8 cellular contexts compared by ENCODE assay signal in genomic region chr14:23929822-23930294, GRCh38. TPM values are rescaled to one million over a fixed set of nuclear protein-coding genes. Genes with fewer than 3 reads are reported as not detected.
DNase-seq lines count a peak whose midpoint lies in the region; ATAC-seq, FAIRE-seq and TF ChIP-seq lines count a peak whose summit lies in the region.

No MANE protein-coding gene starts in this region.

- BruUV-seq in K562 (replicated peaks; lab: Mats Ljungman, UMichigan), result no TSS peak

- H3K27ac ChIP-seq in AG04450 (ENCODE audit: low read depth, low read length) (no peak overlapping the region), K562 (ENCODE audit: extremely low read depth, low read depth, low read length) (no peak overlapping the region), spleen (no peak overlapping the region)

- H3K9me1 ChIP-seq in K562 (ENCODE audit: control insufficient read depth, insufficient read depth, low read length), result no peaks in the 10 kb centered on the region

- peaks cover 4% of the 10 kb centered on the region for H3K27me3 ChIP-seq in AG04450 (ENCODE audit: control insufficient read depth, insufficient read depth, low read length)
- H3K27me3 ChIP-seq in K562 (ENCODE audit: control insufficient read depth in 2 of 2, insufficient read depth in 2 of 2, low read length in 2 of 2), result no peaks in the 10 kb centered on the region; a peak in 1 of 5 replicates
- no peaks in the 10 kb centered on the region for H3K27me3 ChIP-seq in spleen (replicated peaks in 1 of 7)

- CTCF ChIA-PET in AG04450 (lab: Charles Lee) (interaction anchor here (1.1 to 5.5 kb wide), 9 partner anchors 9 to 509 kb away, joined by 3 to 74 read pairs (median 3); no protein-coding TSS in a partner anchor), K562 (lab: Yijun Ruan, JAX; ENCODE audit: low intra/inter-chr PET ratio) (interaction anchor here (0.5 to 1.6 kb wide), 2 partner anchors 24 to 307 kb away, joined by 3 to 4 read pairs; partner anchors contain the start of gene DHRS4)

- no peaks in the 10 kb centered on the region for H3K79me2 ChIP-seq in K562 (ENCODE audit: control insufficient read depth, insufficient read depth, low read length)

- H3K4me2 ChIP-seq in K562 (ENCODE audit: insufficient read depth, low read length), result no peak overlapping the region

- peaks cover 9 to 30% of the 10 kb centered on the region in 2 experiments for H3K4me1 ChIP-seq in K562 (replicated peaks in 1 of 2; ENCODE audit: control insufficient read depth in 2 of 2, insufficient read depth in 2 of 2, low read length in 2 of 2)
- peaks cover 0 to 9% (median 6%) of the 10 kb centered on the region in 6 donors for H3K4me1 ChIP-seq in spleen

- H3K36me3 ChIP-seq in K562 (ENCODE audit: control insufficient read depth, insufficient read depth, low read length), result no peaks in the 10 kb centered on the region
- no peaks in the 10 kb centered on the region for H3K36me3 ChIP-seq in spleen

- no peak overlapping the region for H3K4me3 ChIP-seq in AG04450 (ENCODE audit: low read depth, low read length)
- no peak overlapping the region for H3K4me3 ChIP-seq in K562
- H3K4me3 ChIP-seq in spleen, result no peak overlapping the region

- no peak for TF ChIP-seq POLR2A in K562 (conservative IDR thresholded peaks at IDR 0.05)
- TF ChIP-seq POLR2A in spleen (IDR thresholded peaks at IDR 0.05), result no peak

- TF ChIP-seq CTCF in AG04450 (IDR thresholded peaks at IDR 0.05; ENCODE audit: low read depth, low read length), result peak; percentile 96
- TF ChIP-seq CTCF in K562 (IDR thresholded peaks at IDR 0.05 in 2 of 3, conservative IDR thresholded peaks at IDR 0.05 in 1 of 3; ENCODE audit: insufficient read depth in 2 of 3, low read depth in 1 of 3, low read length in 3 of 3), result peak; percentile 71 to 85 (median 81)
- TF ChIP-seq CTCF in spleen (IDR thresholded peaks at IDR 0.05 in 8 of 11, conservative IDR thresholded peaks at IDR 0.05 in 3 of 11), result peak; percentile 43 to 92 (median 83)

- peak; percentile 81 for FAIRE-seq in K562 (lab: Jason Lieb, UNC)

- POLR2A ChIA-PET in AG04450 (lab: Yijun Ruan, JAX) (no interaction called here), K562 (lab: Yijun Ruan, JAX) (no interaction called here)

- 0% methylated on average over 3 of the region's 3 CpGs for WGBS in K562 (ENCODE audit: insufficient coverage, low coverage, missing lambda C conversion rate)
- WGBS in spleen, 5 donors, result 2 to 11% (median 6%) methylated on average over 3 of the region's 3 CpGs

- intact Hi-C loops in K562 (cut with micrococcal nuclease) (loop anchor here (5.0 kb wide), 1 partner anchor 198 kb away; no protein-coding TSS in a partner anchor), spleen (cut with DNase I; ENCODE audit: low total_unique reads) (loop anchor here (5.0 kb wide), 1 partner anchor 343 kb away; no protein-coding TSS in a partner anchor)

- no peaks in the 10 kb centered on the region for H4K20me1 ChIP-seq in K562 (replicated peaks; ENCODE audit: control insufficient read depth, insufficient read depth, low read length)

- in situ Hi-C loops in K562 (cut with MboI), result no loop called here

- H3K9me3 ChIP-seq in AG04450 (ENCODE audit: control insufficient read depth, insufficient read depth, low read length) (no peaks in the 10 kb centered on the region), K562 (replicated peaks; ENCODE audit: control insufficient read depth, insufficient read depth, low read depth, low read length) (no peaks in the 10 kb centered on the region), spleen (no peaks in the 10 kb centered on the region)

- peak; percentile 29 to 60; a peak in 3 of 4 replicates for TF ChIP-seq RAD21 in K562 (CRISPR knock-in tag; conservative IDR thresholded peaks at IDR 0.05 in 1 of 2, IDR thresholded peaks at IDR 0.05 in 1 of 2)

- peak; percentile 53 for ATAC-seq in GM18858 (IDR thresholded peaks at IDR 0.05; ENCODE audit: unreplicated experiment)
- ATAC-seq in K562, result peak; percentile 87
- no peak for ATAC-seq in HG02852 (IDR thresholded peaks at IDR 0.05; ENCODE audit: unreplicated experiment)

- H2AFZ ChIP-seq in K562 (ENCODE audit: low read depth, low read length), result 0 out of 2 replicates have a peak overlapping the region, but pooled peaks have one; percentile 25

- no peak overlapping the region for H3K9ac ChIP-seq in K562 (ENCODE audit: insufficient read depth in 1 of 2, low read depth in 2 of 2, low read length in 2 of 2)

- no peak for TF ChIP-seq EP300 in K562 (IDR thresholded peaks at IDR 0.05; ENCODE audit: low read length)

- peak; percentile 53 for DNase-seq in AG04450 (ENCODE audit: low read depth, low spot score)
- peak; percentile 43 for DNase-seq in MV-4-11 (lab: John Stamatoyannopoulos, UW)
- DNase-seq in UCSD-AML1 (lab: John Stamatoyannopoulos, UW; ENCODE audit: unreplicated experiment), result peak; percentile 68
- peak; percentile 74 to 81 (median 74) for DNase-seq in K562 (ENCODE audit: extremely low read depth in 1 of 4, low spot score in 3 of 4)
- peak; percentile 42 for DNase-seq in iPS DF 19.7 (ENCODE audit: low read depth, low spot score)
- peak; percentile 84 for DNase-seq in spleen

TF ChIP-seq in K562, 482 proteins besides CTCF, POLR2A, EP300 and RAD21 (continues in another document):
- TF ChIP-seq SMC3 (conservative IDR thresholded peaks at IDR 0.05; ENCODE audit: insufficient read depth, low read depth, low read length) (peak; percentile 59; the same call in 1 of the 2 replicates), DNMT1 (IDR thresholded peaks at IDR 0.05) (no peak), KDM1A (IDR thresholded peaks at IDR 0.05) (0 out of 4 replicates have a peak, but pooled peaks of 1 of the 2 experiments have one; percentile 26), E2F1 (CRISPR knock-in tag; IDR thresholded peaks at IDR 0.05) (no peak), JUND (IDR thresholded peaks at IDR 0.05; ENCODE audit: borderline replicate concordance, low read depth, low read length) (peak; percentile 55), JUND (tag; IDR thresholded peaks at IDR 0.05; ENCODE audit: borderline replicate concordance, low read depth, low read length) (peak; percentile 62; the same call in 1 of the 3 replicates), RCOR1 (IDR thresholded peaks at IDR 0.05; ENCODE audit: borderline replicate concordance in 1 of 2, low read depth in 2 of 2, low read length in 2 of 2) (peak; percentile 15 to 65; a peak in 2 of 4 replicates), GTF2A2 (tag; IDR thresholded peaks at IDR 0.05) (no peak)

RNA-seq across cellular contexts. Expression of gene DHRS4, which starts 23.7 kb away (rescaled TPM):
- 23.0 and 24.6 TPM in 2 replicates for polyA plus RNA-seq in AG04450 (2011; rRNA removed)
- 10.6 and 11.8 TPM in 2 replicates for polyA minus RNA-seq in AG04450 (2011; rRNA and poly(A)+ RNA removed)
- 1.7 and 3.9 TPM in 2 replicates for total RNA-seq in K562 (2011; cell fraction: chromatin; rRNA removed; ENCODE audit: low replicate concordance)
- 2.2 and 2.9 TPM in 2 replicates for total RNA-seq in K562 (2011; cell fraction: nucleolus; rRNA removed)
- 4.3 and 6.0 TPM in 2 replicates for total RNA-seq in K562 (2011; cell fraction: nucleoplasm; rRNA removed)
- 32.0 and 35.9 TPM in 2 replicates for total RNA-seq in K562 (2014; rRNA removed)
- 7.1 and 7.7 TPM in 2 replicates for total RNA-seq in K562 (2014; rRNA removed; fragmentation: Illumina TruSeq; extraction: Trizol)
- total RNA-seq in K562 (2015; rRNA removed; fragmentation: Illumina TruSeq; extraction: Trizol), result 12.7 and 16.1 TPM in 2 replicates
- total RNA-seq in K562 (2021), result 11.4 and 12.5 TPM in 2 replicates
- polyA plus RNA-seq in K562 (2011; rRNA removed), result 5.3 and 7.7 TPM in 2 replicates
- polyA plus RNA-seq in K562 (2011; cell fraction: cytosol; rRNA removed), result 10.5 and 14.1 TPM in 2 replicates
- polyA plus RNA-seq in K562 (2011; cell fraction: nucleus; rRNA removed), result 6.2 and 6.5 TPM in 2 replicates
- polyA plus RNA-seq in K562 (2012), result 36.6 and 39.0 TPM in 2 replicates
- 8.9 and 10.1 TPM in 2 replicates for polyA plus RNA-seq in K562 (2014; fragmentation: Illumina TruSeq; extraction: Trizol)
- 1 to 10 TPM in 1 of 2 experiments, under 1 TPM in 1; 0.51 to 1.6 TPM for polyA plus RNA-seq in K562 (2014; fragmentation: Nextera tagmentation; extraction: Ambion mirVana)
- 13.3 and 24.3 TPM in 2 replicates for polyA plus RNA-seq in K562 (2014; rRNA removed)
- polyA minus RNA-seq in K562 (2011; rRNA and poly(A)+ RNA removed), result 3.5 and 5.6 TPM in 2 replicates
- polyA minus RNA-seq in K562 (2011; cell fraction: cytosol; rRNA and poly(A)+ RNA removed), result 3.0 and 5.4 TPM in 2 replicates
- 2.4 and 3.3 TPM in 2 replicates for polyA minus RNA-seq in K562 (2011; cell fraction: nucleus; rRNA and poly(A)+ RNA removed)
- 10 to 100 TPM; 15.5 to 31.8 (median 23.2) TPM for total RNA-seq in spleen
- 10 to 100 TPM; 31.6 to 59.9 (median 38.5) TPM for polyA plus RNA-seq in spleen

RNA-seq across cellular contexts. Expression of gene DHRS4L2, which starts 58.9 kb away (rescaled TPM):
- 14.8 and 17.5 TPM in 2 replicates for polyA plus RNA-seq in AG04450 (2011; rRNA removed)
- 7.2 and 9.8 TPM in 2 replicates for polyA minus RNA-seq in AG04450 (2011; rRNA and poly(A)+ RNA removed)
- total RNA-seq in K562 (2011; cell fraction: chromatin; rRNA removed; ENCODE audit: low replicate concordance), result 1.1 and 1.4 TPM in 2 replicates
- 1.1 and 2.0 TPM in 2 replicates for total RNA-seq in K562 (2011; cell fraction: nucleolus; rRNA removed)
- total RNA-seq in K562 (2011; cell fraction: nucleoplasm; rRNA removed), result 2.5 and 2.9 TPM in 2 replicates
- 6.3 and 9.8 TPM in 2 replicates for total RNA-seq in K562 (2014; rRNA removed)
- total RNA-seq in K562 (2014; rRNA removed; fragmentation: Illumina TruSeq; extraction: Trizol), result 5.9 and 9.0 TPM in 2 replicates
- 13.7 and 15.2 TPM in 2 replicates for total RNA-seq in K562 (2015; rRNA removed; fragmentation: Illumina TruSeq; extraction: Trizol)
- total RNA-seq in K562 (2021), result 7.0 and 8.1 TPM in 2 replicates
- polyA plus RNA-seq in K562 (2011; rRNA removed), result 4.8 and 8.1 TPM in 2 replicates
- polyA plus RNA-seq in K562 (2011; cell fraction: cytosol; rRNA removed), result 5.6 TPM in 2 replicates
- 4.1 and 5.0 TPM in 2 replicates for polyA plus RNA-seq in K562 (2011; cell fraction: nucleus; rRNA removed)
- polyA plus RNA-seq in K562 (2012), result 13.7 and 30.3 TPM in 2 replicates
- polyA plus RNA-seq in K562 (2014; fragmentation: Illumina TruSeq; extraction: Trizol), result 10.5 and 12.0 TPM in 2 replicates
- 1 to 10 TPM; 2.3 TPM for polyA plus RNA-seq in K562 (2014; fragmentation: Nextera tagmentation; extraction: Ambion mirVana)
- polyA plus RNA-seq in K562 (2014; rRNA removed), result 7.6 and 8.9 TPM in 2 replicates
- polyA minus RNA-seq in K562 (2011; rRNA and poly(A)+ RNA removed), result 1.8 and 3.0 TPM in 2 replicates
- polyA minus RNA-seq in K562 (2011; cell fraction: cytosol; rRNA and poly(A)+ RNA removed), result 2.9 and 3.6 TPM in 2 replicates
- polyA minus RNA-seq in K562 (2011; cell fraction: nucleus; rRNA and poly(A)+ RNA removed), result 0.81 and 1.4 TPM in 2 replicates
- 10 to 100 TPM in 6 of 7 donors, 1 to 10 TPM in 1; 9.2 to 32.5 (median 19.9) TPM for total RNA-seq in spleen
- polyA plus RNA-seq in spleen, result 10 to 100 TPM; 31.3 to 54.4 (median 42.7) TPM
